In genomic region chr18:28960146-28960545, GRCh38 we compare ENCODE assay signal across 22 cellular contexts.
A peak's percentile ranks its signal among the peaks of the same experiment; 100 is the strongest.
DNase-seq lines count a peak whose midpoint lies in the region; ATAC-seq and TF ChIP-seq lines count a peak whose summit lies in the region.
"Had no signal": no experiment of that assay in that cellular context is flagged by ENCODE, and none has a peak within 500 bp of the region (broad histone marks: within the 10 kb centered on the region; RNA-seq: fewer than 3 reads in every experiment).

No MANE protein-coding gene starts in this region.

- H3K9me3 Mint-ChIP-seq in osteocyte (ENCODE audit: unreplicated experiment), result no peaks in the 10 kb centered on the region

- ATAC-seq in HG02623 (IDR thresholded peaks at IDR 0.05; ENCODE audit: unreplicated experiment), result no peak
- ATAC-seq: activated T-cell treated with anti-CD3 and anti-CD28 coated beads, Interleukin-2, amount 50 U/mL, for 4 hours; heart right ventricle; left colon; right cardiac atrium had no signal

- no peaks in the 10 kb centered on the region for H3K27me3 ChIP-seq in WERI-Rb-1 (ENCODE audit: insufficient read depth, low read depth, severe bottlenecking)
- no peaks in the 10 kb centered on the region for H3K27me3 ChIP-seq in stomach
- H3K27me3 ChIP-seq: heart right ventricle had no signal

- no peak for TF ChIP-seq EP300 in stomach (IDR thresholded peaks at IDR 0.05)

- H3K9me3 ChIP-seq in WERI-Rb-1 (ENCODE audit: severe bottlenecking) (no peaks in the 10 kb centered on the region), stomach (peaks cover 0 to 4% (median 0%) of the 10 kb centered on the region in 4 donors)
- H3K9me3 ChIP-seq: heart right ventricle had no signal

- WGBS in stomach, 5 donors, result 42 to 52% (median 50%) methylated on average over 2 of the region's 2 CpGs

- H3K27ac Mint-ChIP-seq in osteocyte (ENCODE audit: unreplicated experiment), result no peak overlapping the region
- H3K27ac Mint-ChIP-seq: activated naive CD4-positive, alpha-beta T cell treated with anti-CD3 and anti-CD28 coated beads, Interleukin-2, amount 50 U/mL, for 24 hours; naive B cell had no signal

- TF ChIP-seq CTCF in cardiac fibroblast (IDR thresholded peaks at IDR 0.05; ENCODE audit: low read depth, low read length), result no peak
- no peak for TF ChIP-seq CTCF in WERI-Rb-1 (IDR thresholded peaks at IDR 0.05; ENCODE audit: low read depth, low read length)
- TF ChIP-seq CTCF in stomach (IDR thresholded peaks at IDR 0.05), result no peak
- no peak for TF ChIP-seq CTCF in osteocyte (IDR thresholded peaks at IDR 0.05)

- H3K27ac ChIP-seq in WERI-Rb-1 (no peak overlapping the region), stomach (no peak overlapping the region)
- H3K27ac ChIP-seq: C4-2B, heart right ventricle, KMS-11 had no signal

- no peak overlapping the region for H3K4me3 ChIP-seq in cardiac fibroblast (replicated peaks in 1 of 2; ENCODE audit: low read depth in 2 of 2, low read length in 2 of 2)
- H3K4me3 ChIP-seq in WERI-Rb-1 (ENCODE audit: low read depth, low read length), result no peak overlapping the region
- no peak overlapping the region for H3K4me3 ChIP-seq in stomach
- H3K4me3 ChIP-seq: heart right ventricle had no signal

- H3K27me3 Mint-ChIP-seq in osteocyte (ENCODE audit: unreplicated experiment), result no peaks in the 10 kb centered on the region
- H3K27me3 Mint-ChIP-seq: activated naive CD4-positive, alpha-beta T cell treated with anti-CD3 and anti-CD28 coated beads, Interleukin-2, amount 50 U/mL, for 24 hours; naive B cell had no signal

- no peaks in the 10 kb centered on the region for H3K4me1 ChIP-seq in stomach
- H3K4me1 ChIP-seq: heart right ventricle had no signal

- H3K4me3 Mint-ChIP-seq in osteocyte (ENCODE audit: unreplicated experiment), result no peak overlapping the region
- H3K4me3 Mint-ChIP-seq: activated naive CD4-positive, alpha-beta T cell treated with anti-CD3 and anti-CD28 coated beads, Interleukin-2, amount 50 U/mL, for 24 hours; activated T-cell treated with anti-CD3 and anti-CD28 coated beads, Interleukin-2, amount 50 U/mL, for 4 hours; naive B cell had no signal

- intact Hi-C loops in stomach (cut with DNase I; ENCODE audit: low total_unique reads), result no loop called here

- H3K36me3 ChIP-seq in WERI-Rb-1 (no peaks in the 10 kb centered on the region), stomach (no peaks in the 10 kb centered on the region)
- H3K36me3 ChIP-seq: heart right ventricle had no signal

- TF ChIP-seq POLR2A in stomach (IDR thresholded peaks at IDR 0.05), result no peak

- H3K36me3 Mint-ChIP-seq in osteocyte (ENCODE audit: unreplicated experiment), result no peaks in the 10 kb centered on the region
- H3K36me3 Mint-ChIP-seq: activated naive CD4-positive, alpha-beta T cell treated with anti-CD3 and anti-CD28 coated beads, Interleukin-2, amount 50 U/mL, for 24 hours; naive B cell had no signal

- H3K4me1 Mint-ChIP-seq in osteocyte (ENCODE audit: unreplicated experiment), result peaks cover 24% of the 10 kb centered on the region
- H3K4me1 Mint-ChIP-seq: activated naive CD4-positive, alpha-beta T cell treated with anti-CD3 and anti-CD28 coated beads, Interleukin-2, amount 50 U/mL, for 24 hours; naive B cell had no signal

- peak; percentile 47 for DNase-seq in ELR (ENCODE audit: low read depth)
- DNase-seq in NCI-H226, result peak; percentile 43
- DNase-seq in cardiac fibroblast (ENCODE audit: low read depth in 2 of 2), result peak; percentile 31 to 44
- peak; percentile 42 to 68 for DNase-seq in lung microvascular endothelial cell (ENCODE audit: low read depth in 2 of 2)
- DNase-seq in WERI-Rb-1, result no peak
- no peak for DNase-seq in stomach
- no peak for DNase-seq in osteocyte (ENCODE audit: extremely low spot score, unreplicated experiment)
- DNase-seq: activated CD4-positive, alpha-beta T cell treated with anti-CD3 and anti-CD28 coated beads for 4 hours; activated T-cell treated with anti-CD3 and anti-CD28 coated beads, Interleukin-2, amount 50 U/mL, for 4 hours; Calu3; heart right ventricle; left colon; mesendoderm; naive B cell; NCI-H187; NCI-H345; NCI-H774; right cardiac atrium had no signal

Comparison
In these comparisons a context has a peak if more than half of its experiments do, and no peak if none do; other contexts are left out.
1. DNase-seq: peak in ELR (single experiment), NCI-H226 (single experiment), cardiac fibroblast (2 of 2) and lung microvascular endothelial cell (2 of 2); none in WERI-Rb-1 (single experiment), stomach (single experiment) and osteocyte (single experiment).